ENCODE assay signal across 1 cellular context in the genomic region with DNA sequence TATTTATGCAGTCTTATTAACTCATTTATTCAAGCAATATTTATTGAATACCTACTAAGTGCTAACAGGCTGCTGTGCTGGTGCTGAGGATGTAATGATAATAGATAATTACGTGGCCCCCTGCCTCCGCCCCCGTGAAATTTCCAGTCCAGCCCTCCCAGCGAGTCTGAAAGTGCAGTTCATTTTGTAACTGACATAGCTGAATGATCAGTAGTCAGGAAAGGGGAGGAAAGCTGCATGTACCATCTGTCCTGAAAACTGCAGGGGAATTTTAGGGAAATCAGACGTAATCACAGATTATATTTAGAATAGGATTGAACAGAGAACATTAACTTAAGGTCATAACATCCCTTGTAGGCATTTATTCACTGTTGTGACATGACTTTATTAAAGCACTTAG.
TF ChIP-seq lines count a peak whose summit lies in the region.

No MANE protein-coding gene starts in this region.

TF ChIP-seq in GM23338, 12 proteins besides CTCF, POLR2A, EP300 and RAD21 (continued from another document):
- TF ChIP-seq, protein P1, sequence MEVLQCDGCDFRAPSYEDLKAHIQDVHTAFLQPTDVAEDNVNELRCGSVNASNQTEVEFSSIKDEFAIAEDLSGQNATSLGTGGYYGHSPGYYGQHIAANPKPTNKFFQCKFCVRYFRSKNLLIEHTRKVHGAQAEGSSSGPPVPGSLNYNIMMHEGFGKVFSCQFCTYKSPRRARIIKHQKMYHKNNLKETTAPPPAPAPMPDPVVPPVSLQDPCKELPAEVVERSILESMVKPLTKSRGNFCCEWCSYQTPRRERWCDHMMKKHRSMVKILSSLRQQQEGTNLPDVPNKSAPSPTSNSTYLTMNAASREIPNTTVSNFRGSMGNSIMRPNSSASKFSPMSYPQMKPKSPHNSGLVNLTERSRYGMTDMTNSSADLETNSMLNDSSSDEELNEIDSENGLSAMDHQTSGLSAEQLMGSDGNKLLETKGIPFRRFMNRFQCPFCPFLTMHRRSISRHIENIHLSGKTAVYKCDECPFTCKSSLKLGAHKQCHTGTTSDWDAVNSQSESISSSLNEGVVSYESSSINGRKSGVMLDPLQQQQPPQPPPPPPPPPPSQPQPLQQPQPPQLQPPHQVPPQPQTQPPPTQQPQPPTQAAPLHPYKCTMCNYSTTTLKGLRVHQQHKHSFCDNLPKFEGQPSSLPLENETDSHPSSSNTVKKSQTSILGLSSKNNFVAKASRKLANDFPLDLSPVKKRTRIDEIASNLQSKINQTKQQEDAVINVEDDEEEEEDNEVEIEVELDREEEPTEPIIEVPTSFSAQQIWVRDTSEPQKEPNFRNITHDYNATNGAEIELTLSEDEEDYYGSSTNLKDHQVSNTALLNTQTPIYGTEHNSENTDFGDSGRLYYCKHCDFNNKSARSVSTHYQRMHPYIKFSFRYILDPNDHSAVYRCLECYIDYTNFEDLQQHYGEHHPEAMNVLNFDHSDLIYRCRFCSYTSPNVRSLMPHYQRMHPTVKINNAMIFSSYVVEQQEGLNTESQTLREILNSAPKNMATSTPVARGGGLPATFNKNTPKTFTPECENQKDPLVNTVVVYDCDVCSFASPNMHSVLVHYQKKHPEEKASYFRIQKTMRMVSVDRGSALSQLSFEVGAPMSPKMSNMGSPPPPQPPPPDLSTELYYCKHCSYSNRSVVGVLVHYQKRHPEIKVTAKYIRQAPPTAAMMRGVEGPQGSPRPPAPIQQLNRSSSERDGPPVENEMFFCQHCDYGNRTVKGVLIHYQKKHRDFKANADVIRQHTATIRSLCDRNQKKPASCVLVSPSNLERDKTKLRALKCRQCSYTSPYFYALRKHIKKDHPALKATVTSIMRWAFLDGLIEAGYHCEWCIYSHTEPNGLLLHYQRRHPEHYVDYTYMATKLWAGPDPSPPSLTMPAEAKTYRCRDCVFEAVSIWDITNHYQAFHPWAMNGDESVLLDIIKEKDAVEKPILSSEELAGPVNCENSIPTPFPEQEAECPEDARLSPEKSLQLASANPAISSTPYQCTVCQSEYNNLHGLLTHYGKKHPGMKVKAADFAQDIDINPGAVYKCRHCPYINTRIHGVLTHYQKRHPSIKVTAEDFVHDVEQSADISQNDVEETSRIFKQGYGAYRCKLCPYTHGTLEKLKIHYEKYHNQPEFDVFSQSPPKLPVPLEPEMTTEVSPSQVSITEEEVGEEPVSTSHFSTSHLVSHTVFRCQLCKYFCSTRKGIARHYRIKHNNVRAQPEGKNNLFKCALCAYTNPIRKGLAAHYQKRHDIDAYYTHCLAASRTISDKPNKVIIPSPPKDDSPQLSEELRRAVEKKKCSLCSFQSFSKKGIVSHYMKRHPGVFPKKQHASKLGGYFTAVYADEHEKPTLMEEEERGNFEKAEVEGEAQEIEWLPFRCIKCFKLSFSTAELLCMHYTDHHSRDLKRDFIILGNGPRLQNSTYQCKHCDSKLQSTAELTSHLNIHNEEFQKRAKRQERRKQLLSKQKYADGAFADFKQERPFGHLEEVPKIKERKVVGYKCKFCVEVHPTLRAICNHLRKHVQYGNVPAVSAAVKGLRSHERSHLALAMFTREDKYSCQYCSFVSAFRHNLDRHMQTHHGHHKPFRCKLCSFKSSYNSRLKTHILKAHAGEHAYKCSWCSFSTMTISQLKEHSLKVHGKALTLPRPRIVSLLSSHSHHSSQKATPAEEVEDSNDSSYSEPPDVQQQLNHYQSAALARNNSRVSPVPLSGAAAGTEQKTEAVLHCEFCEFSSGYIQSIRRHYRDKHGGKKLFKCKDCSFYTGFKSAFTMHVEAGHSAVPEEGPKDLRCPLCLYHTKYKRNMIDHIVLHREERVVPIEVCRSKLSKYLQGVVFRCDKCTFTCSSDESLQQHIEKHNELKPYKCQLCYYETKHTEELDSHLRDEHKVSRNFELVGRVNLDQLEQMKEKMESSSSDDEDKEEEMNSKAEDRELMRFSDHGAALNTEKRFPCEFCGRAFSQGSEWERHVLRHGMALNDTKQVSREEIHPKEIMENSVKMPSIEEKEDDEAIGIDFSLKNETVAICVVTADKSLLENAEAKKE (CRISPR knock-in tag; IDR thresholded peaks at IDR 0.05) = no peak
TF ChIP-seq in GM23338: peak in this region for 0.
